ENCODE assay signal across 23 cellular contexts in genomic region chr11:120827820-120828219, GRCh38.
A peak's percentile ranks its signal among the peaks of the same experiment; 100 is the strongest.
DNase-seq lines count a peak whose midpoint lies in the region; TF ChIP-seq lines count a peak whose summit lies in the region.
"Had no signal": no experiment of that assay in that cellular context is flagged by ENCODE, and none has a peak within 500 bp of the region (broad histone marks: within the 10 kb centered on the region; RNA-seq: fewer than 3 reads in every experiment).

No MANE protein-coding gene starts in this region.

- H3K9me3 ChIP-seq in endodermal cell (ENCODE audit: control insufficient read depth, low read length), result no peaks in the 10 kb centered on the region
- H3K9me3 ChIP-seq: A549; BE2C; BLaER1 treated with 17β-estradiol and CSF1 and Interleukin-3, amounts not matched to agents 10 nM and 100 nM; HAP-1 had no signal

- H3K9ac ChIP-seq in endodermal cell (ENCODE audit: extremely low read depth, low read length, poor library complexity, severe bottlenecking), result no peak overlapping the region
- H3K9ac ChIP-seq: BLaER1 treated with 17β-estradiol and CSF1 and Interleukin-3, amounts not matched to agents 10 nM and 100 nM had no signal

- H3K4me3 ChIP-seq in endodermal cell (ENCODE audit: low read length), result no peak overlapping the region
- H3K4me3 ChIP-seq: A549; BLaER1 treated with 17β-estradiol and CSF1 and Interleukin-3, amounts not matched to agents 10 nM and 100 nM; HAP-1 had no signal

- H3K4me3 Mint-ChIP-seq in brain (no peak overlapping the region), endodermal cell (no peak overlapping the region)
- H3K4me3 Mint-ChIP-seq in activated T-helper 1 cell treated with anti-CD3 and anti-CD28 coated beads, Interleukin-12 subunit alpha, Interleukin-12 subunit beta, Interleukin-2, Interleukin-4 antibody, amounts not matched to agents 30 ng/mL and 10 ng/mL and 1 ng/mL, durations not matched to agents 14 hours and 24 hours and 36 hours, result no peak overlapping the region
- H3K4me3 Mint-ChIP-seq: CD14-positive monocyte; CD4-positive, alpha-beta T cell; CD8-positive, alpha-beta memory T cell; HFFc6 had no signal

- DNase-seq in medulla oblongata (ENCODE audit: extremely low spot score) (peak; percentile 50), pons (ENCODE audit: low spot score) (peak; percentile 29), substantia nigra (lab: John Stamatoyannopoulos, UW) (peak in 7 of 49 donors; percentile 5 to 19 (median 14)), endodermal cell (no peak), glomerular visceral epithelial cell (ENCODE audit: extremely low spot score) (no peak)
- DNase-seq in activated T-helper 1 cell treated with anti-CD3 and anti-CD28 coated beads, Interleukin-12 subunit alpha, Interleukin-12 subunit beta, Interleukin-2, Interleukin-4 antibody, amounts not matched to agents 30 ng/mL and 10 ng/mL and 1 ng/mL, durations not matched to agents 14 hours and 24 hours and 36 hours (ENCODE audit: low spot score), result no peak
- DNase-seq: 8988T; ACHN; AML-193; BE2C; CD4-positive, alpha-beta T cell; CD8-positive, alpha-beta memory T cell; DMS 273 treated with DMSO at 0.1 percent for 48 hours; DMS79; EL; GDM1; GOT3; HFFc6 had no signal

- no peaks in the 10 kb centered on the region for H3K4me1 ChIP-seq in endodermal cell (ENCODE audit: control insufficient read depth, insufficient read depth, low read length)
- H3K4me1 ChIP-seq: A549; BLaER1 treated with 17β-estradiol and CSF1 and Interleukin-3, amounts not matched to agents 10 nM and 100 nM; HAP-1 had no signal

- H3K27ac ChIP-seq in substantia nigra (ENCODE audit: low read depth, low read length, poor library complexity, severe bottlenecking), result peak overlapping the region; percentile 21
- no peak overlapping the region for H3K27ac ChIP-seq in endodermal cell (ENCODE audit: low read depth, low read length)
- H3K27ac ChIP-seq: A549; BLaER1 treated with 17β-estradiol and CSF1 and Interleukin-3, amounts not matched to agents 10 nM and 100 nM had no signal

- H3K9me3 Mint-ChIP-seq in brain (peaks cover 0 to 4% (median 0%) of the 10 kb centered on the region in 5 experiments), endodermal cell (no peaks in the 10 kb centered on the region)
- H3K9me3 Mint-ChIP-seq in activated T-helper 1 cell treated with anti-CD3 and anti-CD28 coated beads, Interleukin-12 subunit alpha, Interleukin-12 subunit beta, Interleukin-2, Interleukin-4 antibody, amounts not matched to agents 30 ng/mL and 10 ng/mL and 1 ng/mL, durations not matched to agents 14 hours and 24 hours and 36 hours, result no peaks in the 10 kb centered on the region
- H3K9me3 Mint-ChIP-seq: CD14-positive monocyte; CD4-positive, alpha-beta T cell; HFFc6 had no signal

- H3K4me1 Mint-ChIP-seq in brain (peaks cover 63% of the 10 kb centered on the region), endodermal cell (no peaks in the 10 kb centered on the region)
- no peaks in the 10 kb centered on the region for H3K4me1 Mint-ChIP-seq in activated T-helper 1 cell treated with anti-CD3 and anti-CD28 coated beads, Interleukin-12 subunit alpha, Interleukin-12 subunit beta, Interleukin-2, Interleukin-4 antibody, amounts not matched to agents 30 ng/mL and 10 ng/mL and 1 ng/mL, durations not matched to agents 14 hours and 24 hours and 36 hours (ENCODE audit: low read depth)
- H3K4me1 Mint-ChIP-seq: CD14-positive monocyte; CD8-positive, alpha-beta memory T cell had no signal

- no peak for TF ChIP-seq CTCF in brain (conservative IDR thresholded peaks at IDR 0.05)
- TF ChIP-seq CTCF in endodermal cell (conservative IDR thresholded peaks at IDR 0.05), result no peak

- H3K27ac Mint-ChIP-seq in brain, result peak overlapping the region in 4 of 5 experiments; percentile 4 to 40 (median 14)
- no peak overlapping the region for H3K27ac Mint-ChIP-seq in endodermal cell
- H3K27ac Mint-ChIP-seq in activated T-helper 1 cell treated with anti-CD3 and anti-CD28 coated beads, Interleukin-12 subunit alpha, Interleukin-12 subunit beta, Interleukin-2, Interleukin-4 antibody, amounts not matched to agents 30 ng/mL and 10 ng/mL and 1 ng/mL, durations not matched to agents 14 hours and 24 hours and 36 hours, result no peak overlapping the region
- H3K27ac Mint-ChIP-seq: CD14-positive monocyte; CD4-positive, alpha-beta T cell; HFFc6 had no signal

- intact Hi-C loops in activated T-helper 1 cell treated with anti-CD3 and anti-CD28 coated beads, Interleukin-12 subunit alpha, Interleukin-12 subunit beta, Interleukin-2, Interleukin-4 antibody, amounts not matched to agents 30 ng/mL and 10 ng/mL and 1 ng/mL, durations not matched to agents 14 hours and 24 hours and 36 hours (cut with micrococcal nuclease), result no loop called here

- WGBS in endodermal cell (ENCODE audit: insufficient coverage in 1 of 2, insufficient read length in 1 of 2), 2 experiments, result 89 to 90% methylated on average over 2 to 3 of the region's 3 CpGs

- H3K27me3 ChIP-seq in endodermal cell (ENCODE audit: control insufficient read depth, insufficient read depth, low read length, poor library complexity, severe bottlenecking), result no peaks in the 10 kb centered on the region
- H3K27me3 ChIP-seq: BE2C; BLaER1 treated with 17β-estradiol and CSF1 and Interleukin-3, amounts not matched to agents 10 nM and 100 nM had no signal

- H3K36me3 Mint-ChIP-seq in brain, result no peaks in the 10 kb centered on the region
- H3K36me3 Mint-ChIP-seq in endodermal cell (ENCODE audit: low read depth), result no peaks in the 10 kb centered on the region
- H3K36me3 Mint-ChIP-seq in activated T-helper 1 cell treated with anti-CD3 and anti-CD28 coated beads, Interleukin-12 subunit alpha, Interleukin-12 subunit beta, Interleukin-2, Interleukin-4 antibody, amounts not matched to agents 30 ng/mL and 10 ng/mL and 1 ng/mL, durations not matched to agents 14 hours and 24 hours and 36 hours (ENCODE audit: low read depth), result no peaks in the 10 kb centered on the region
- H3K36me3 Mint-ChIP-seq: CD14-positive monocyte; CD8-positive, alpha-beta memory T cell had no signal

- no peaks in the 10 kb centered on the region for H3K36me3 ChIP-seq in endodermal cell (ENCODE audit: control insufficient read depth, insufficient read depth, low read length)
- H3K36me3 ChIP-seq: BE2C; BLaER1 treated with 17β-estradiol and CSF1 and Interleukin-3, amounts not matched to agents 10 nM and 100 nM; HAP-1 had no signal

- H3K27me3 Mint-ChIP-seq in brain (no peaks in the 10 kb centered on the region), endodermal cell (ENCODE audit: insufficient read depth) (peaks cover 4% of the 10 kb centered on the region)
- H3K27me3 Mint-ChIP-seq in activated T-helper 1 cell treated with anti-CD3 and anti-CD28 coated beads, Interleukin-12 subunit alpha, Interleukin-12 subunit beta, Interleukin-2, Interleukin-4 antibody, amounts not matched to agents 30 ng/mL and 10 ng/mL and 1 ng/mL, durations not matched to agents 14 hours and 24 hours and 36 hours (ENCODE audit: insufficient read depth), result peaks cover 2% of the 10 kb centered on the region

Comparison
In these comparisons a context has a peak if more than half of its experiments do, and no peak if none do; other contexts are left out.
1. H3K27ac Mint-ChIP-seq: peak in brain (4 of 5); none in endodermal cell (single experiment) and activated T-helper 1 cell treated with anti-CD3 and anti-CD28 coated beads, Interleukin-12 subunit alpha, Interleukin-12 subunit beta, Interleukin-2, Interleukin-4 antibody, amounts not matched to agents 30 ng/mL and 10 ng/mL and 1 ng/mL, durations not matched to agents 14 hours and 24 hours and 36 hours (single experiment).
2. DNase-seq: peak in medulla oblongata (single experiment) and pons (single experiment); none in endodermal cell (single experiment), activated T-helper 1 cell treated with anti-CD3 and anti-CD28 coated beads, Interleukin-12 subunit alpha, Interleukin-12 subunit beta, Interleukin-2, Interleukin-4 antibody, amounts not matched to agents 30 ng/mL and 10 ng/mL and 1 ng/mL, durations not matched to agents 14 hours and 24 hours and 36 hours (single experiment) and glomerular visceral epithelial cell (single experiment).